17 cellular contexts compared by ENCODE assay signal in genomic region chr2:120551540-120551939, GRCh38.
DNase-seq lines count a peak whose midpoint lies in the region; ATAC-seq, FAIRE-seq and TF ChIP-seq lines count a peak whose summit lies in the region.
"Had no signal": no experiment of that assay in that cellular context is flagged by ENCODE, and none has a peak within 500 bp of the region (broad histone marks: within the 10 kb centered on the region; RNA-seq: fewer than 3 reads in every experiment).

No MANE protein-coding gene starts in this region.

- peaks cover 22% of the 10 kb centered on the region for H3K27me3 Mint-ChIP-seq in HFFc6 (ENCODE audit: insufficient read depth)

- TF ChIP-seq CTCF in esophagus muscularis mucosa (IDR thresholded peaks at IDR 0.05), result no peak
- TF ChIP-seq CTCF in HFFc6 (IDR thresholded peaks at IDR 0.05), result no peak

- no peak for TF ChIP-seq EP300 in esophagus muscularis mucosa (IDR thresholded peaks at IDR 0.05)

- no peak overlapping the region for H3K4me3 Mint-ChIP-seq in HFFc6
- H3K4me3 Mint-ChIP-seq: activated T-cell treated with anti-CD3 and anti-CD28 coated beads, Interleukin-2, amount 50 U/mL, for 4 hours; CD4-positive, alpha-beta memory T cell; GM23338 had no signal

- H3K4me3 ChIP-seq in skeletal muscle tissue (ENCODE audit: low read length in 3 of 3) (no peak overlapping the region), esophagus muscularis mucosa (no peak overlapping the region)
- H3K4me3 ChIP-seq: GM23338 had no signal

- H3K4me1 Mint-ChIP-seq in HFFc6 (ENCODE audit: low read depth), result peaks cover 35% of the 10 kb centered on the region

- H3K4me1 ChIP-seq in skeletal muscle tissue (ENCODE audit: control insufficient read depth in 3 of 3, insufficient read depth in 3 of 3, low read length in 3 of 3) (peaks cover 37 to 58% (median 39%) of the 10 kb centered on the region in 3 donors), esophagus muscularis mucosa (peaks cover 28 to 43% (median 37%) of the 10 kb centered on the region in 4 donors)

- H3K9ac ChIP-seq in skeletal muscle tissue (ENCODE audit: low read depth in 1 of 3, low read length in 3 of 3), result no peak overlapping the region

- H3K9me3 ChIP-seq in skeletal muscle tissue (ENCODE audit: control insufficient read depth in 3 of 3, low read length in 3 of 3), result no peaks in the 10 kb centered on the region
- no peaks in the 10 kb centered on the region for H3K9me3 ChIP-seq in esophagus muscularis mucosa

- no peaks in the 10 kb centered on the region for H3K27me3 ChIP-seq in skeletal muscle tissue (ENCODE audit: control insufficient read depth in 3 of 3, insufficient read depth in 3 of 3, low read length in 3 of 3)
- no peaks in the 10 kb centered on the region for H3K27me3 ChIP-seq in esophagus muscularis mucosa

- no peaks in the 10 kb centered on the region for H3K36me3 Mint-ChIP-seq in HFFc6 (ENCODE audit: low read depth)
- H3K36me3 Mint-ChIP-seq: CD4-positive, alpha-beta memory T cell had no signal

- no peak for FAIRE-seq in GM19239 (lab: Jason Lieb, UNC)
- FAIRE-seq: G401.6, islet of Langerhans had no signal

- H3K36me3 ChIP-seq in skeletal muscle tissue (ENCODE audit: control insufficient read depth in 3 of 3, insufficient read depth in 3 of 3, low read length in 3 of 3) (no peaks in the 10 kb centered on the region), esophagus muscularis mucosa (no peaks in the 10 kb centered on the region)

- peak overlapping the region; percentile 37 for H3K27ac ChIP-seq in skeletal muscle tissue (ENCODE audit: low read depth, low read length)
- peak overlapping the region in 2 of 4 donors; percentile 42 to 52 for H3K27ac ChIP-seq in esophagus muscularis mucosa (replicated peaks in 1 of 4)

- no peak overlapping the region for H3K27ac Mint-ChIP-seq in HFFc6
- H3K27ac Mint-ChIP-seq: CD4-positive, alpha-beta memory T cell; GM23338 had no signal

- 35% methylated on average over 3 of the region's 3 CpGs for WGBS in esophagus muscularis mucosa

- peak; percentile 73 for ATAC-seq in HG03103 (IDR thresholded peaks at IDR 0.05; ENCODE audit: low read depth, unreplicated experiment)
- ATAC-seq: activated T-cell treated with anti-CD3 and anti-CD28 coated beads, Interleukin-2, amount 50 U/mL, for 4 hours had no signal

- no peak for TF ChIP-seq POLR2A in esophagus muscularis mucosa (IDR thresholded peaks at IDR 0.05; ENCODE audit: low read depth)

- no peaks in the 10 kb centered on the region for H3K9me3 Mint-ChIP-seq in HFFc6
- H3K9me3 Mint-ChIP-seq: activated T-cell treated with anti-CD3 and anti-CD28 coated beads, Interleukin-2, amount 50 U/mL, for 4 hours; CD4-positive, alpha-beta memory T cell; GM23338 had no signal

- intact Hi-C loops in esophagus muscularis mucosa (cut with DNase I), result loop anchor here (5.0 kb wide), 1 partner anchor 209 kb away; no protein-coding TSS in a partner anchor

- DNase-seq in GM19239 (ENCODE audit: insufficient read length, low spot score) (peak; percentile 22), SKM-1 (lab: John Stamatoyannopoulos, UW; ENCODE audit: unreplicated experiment) (peak; percentile 59), esophagus muscularis mucosa (ENCODE audit: extremely low spot score) (no peak), HFFc6 (no peak), AG08395 (ENCODE audit: low spot score) (no peak)
- DNase-seq: activated CD4-positive, alpha-beta T cell treated with anti-CD3 and anti-CD28 coated beads for 48 hours; activated T-cell treated with anti-CD3 and anti-CD28 coated beads, Interleukin-2, amount 50 U/mL, for 4 hours; amniotic stem cell; CD4-positive, alpha-beta memory T cell; foreskin fibroblast; NCI-H187 treated with DMSO at 0.1 percent for 48 hours; retina had no signal

Comparison
In these comparisons a context has a peak if more than half of its experiments do, and no peak if none do; other contexts are left out.
1. DNase-seq: peak in GM19239 (single experiment) and SKM-1 (single experiment); none in esophagus muscularis mucosa (single experiment), HFFc6 (single experiment) and AG08395 (single experiment).